1 cellular context compared by ENCODE assay signal in the genomic region with DNA sequence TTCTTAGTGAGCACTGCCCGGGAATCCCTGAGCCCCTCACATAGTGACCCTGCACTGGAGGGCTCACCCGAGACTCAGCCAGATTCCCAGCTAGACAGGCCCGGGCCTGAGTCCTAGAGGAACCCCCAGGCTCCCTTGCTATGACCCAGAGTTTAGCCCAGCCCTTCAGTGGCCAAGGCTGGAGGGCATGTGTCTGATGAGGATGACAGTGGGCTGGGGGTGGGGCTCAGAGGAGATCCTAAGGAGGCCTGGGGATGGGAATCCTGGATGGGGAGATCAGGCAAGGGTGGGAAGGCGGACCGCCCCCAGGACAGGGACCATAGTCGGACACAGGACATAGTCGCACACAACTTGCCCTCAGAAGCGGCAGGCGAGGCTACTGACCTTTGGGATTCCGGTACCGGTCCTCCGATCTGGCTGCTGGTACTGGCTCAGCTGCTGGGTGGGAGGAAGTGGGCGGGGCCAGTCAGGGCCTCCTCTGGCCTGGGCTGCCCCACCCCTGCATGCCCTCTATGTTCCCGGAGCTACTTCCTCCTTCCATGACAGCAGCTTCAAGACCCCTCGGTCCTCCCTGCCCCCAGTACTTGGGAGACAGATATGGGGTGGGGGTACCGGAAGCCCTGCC.
TF ChIP-seq lines count a peak whose summit lies in the region.

No MANE protein-coding gene starts in this region.

TF ChIP-seq in H1, 55 proteins besides CTCF, POLR2A, EP300 and RAD21:
- TF ChIP-seq HDAC6 (IDR thresholded peaks at IDR 0.05; ENCODE audit: low read depth, low read length), result no peak
- TF ChIP-seq KDM5A (IDR thresholded peaks at IDR 0.05; ENCODE audit: low read length), result no peak
- TF ChIP-seq SIX5 (IDR thresholded peaks at IDR 0.05; ENCODE audit: low read depth, low read length), result no peak
- no peak for TF ChIP-seq CEBPB (IDR thresholded peaks at IDR 0.05; ENCODE audit: low read depth, low read length)
- no peak for TF ChIP-seq TAF7 (optimal IDR thresholded peaks at IDR 0.05; ENCODE audit: borderline replicate concordance, low read depth, low read length)
- TF ChIP-seq PHF8 (conservative IDR thresholded peaks at IDR 0.05; ENCODE audit: low read depth, low read length), result no peak
- no peak for TF ChIP-seq TAF1 (IDR thresholded peaks at IDR 0.05; ENCODE audit: low read depth, low read length)
TF ChIP-seq in H1: peak in this region for 0.
